In genomic region chr1:30659702-30660101, GRCh38 we compare ENCODE assay signal across 1 cellular context.
TF ChIP-seq lines count a peak whose summit lies in the region.

No MANE protein-coding gene starts in this region.

TF ChIP-seq in K562, 482 proteins besides CTCF, POLR2A, EP300 and RAD21 (continued from another document):
- TF ChIP-seq, protein P1, sequence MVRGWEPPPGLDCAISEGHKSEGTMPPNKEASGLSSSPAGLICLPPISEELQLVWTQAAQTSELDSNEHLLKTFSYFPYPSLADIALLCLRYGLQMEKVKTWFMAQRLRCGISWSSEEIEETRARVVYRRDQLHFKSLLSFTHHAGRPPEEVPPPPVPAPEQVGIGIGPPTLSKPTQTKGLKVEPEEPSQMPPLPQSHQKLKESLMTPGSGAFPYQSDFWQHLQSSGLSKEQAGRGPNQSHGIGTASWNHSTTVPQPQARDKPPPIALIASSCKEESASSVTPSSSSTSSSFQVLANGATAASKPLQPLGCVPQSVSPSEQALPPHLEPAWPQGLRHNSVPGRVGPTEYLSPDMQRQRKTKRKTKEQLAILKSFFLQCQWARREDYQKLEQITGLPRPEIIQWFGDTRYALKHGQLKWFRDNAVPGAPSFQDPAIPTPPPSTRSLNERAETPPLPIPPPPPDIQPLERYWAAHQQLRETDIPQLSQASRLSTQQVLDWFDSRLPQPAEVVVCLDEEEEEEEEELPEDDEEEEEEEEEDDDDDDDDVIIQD (CRISPR knock-in tag; IDR thresholded peaks at IDR 0.05): no peak
- peak; percentile 10 for TF ChIP-seq MEIS2 (IDR thresholded peaks at IDR 0.05; ENCODE audit: partially characterized antibody)
- TF ChIP-seq TFE3 (CRISPR knock-in tag; IDR thresholded peaks at IDR 0.05): peak; percentile 84
- peak; percentile 52; the same call in 1 of the 2 replicates for TF ChIP-seq RAD51 (IDR thresholded peaks at IDR 0.05; ENCODE audit: borderline replicate concordance, low read depth)
- TF ChIP-seq ZNF408 (CRISPR knock-in tag; IDR thresholded peaks at IDR 0.05; ENCODE audit: low read depth): no peak
- TF ChIP-seq NR3C1 (CRISPR knock-in tag; IDR thresholded peaks at IDR 0.05): no peak
- peak; percentile 65; the same call in 1 of the 2 replicates for TF ChIP-seq TOE1 (IDR thresholded peaks at IDR 0.05; ENCODE audit: borderline replicate concordance)
- TF ChIP-seq TOE1 (CRISPR knock-in tag; IDR thresholded peaks at IDR 0.05; ENCODE audit: borderline replicate concordance, low read depth): no peak
- TF ChIP-seq USF2 (CRISPR knock-in tag; IDR thresholded peaks at IDR 0.05): 0 out of 2 replicates have a peak, but pooled peaks have one; percentile 15
- TF ChIP-seq SMARCC2 (IDR thresholded peaks at IDR 0.05; ENCODE audit: low read depth): no peak
- TF ChIP-seq NBN (IDR thresholded peaks at IDR 0.05; ENCODE audit: low read depth): no peak
- no peak for TF ChIP-seq ZBTB17 (CRISPR knock-in tag; IDR thresholded peaks at IDR 0.05)
- no peak for TF ChIP-seq RBFOX2 (IDR thresholded peaks at IDR 0.05; ENCODE audit: low read depth, low read length)
- TF ChIP-seq PKNOX1 (IDR thresholded peaks at IDR 0.05): 0 out of 2 replicates have a peak, but pooled peaks have one; percentile 24
- no peak for TF ChIP-seq ZNF253 (CRISPR knock-in tag; conservative IDR thresholded peaks at IDR 0.05)
